Comparison of ENCODE assay signal across 32 cellular contexts in the genomic region with DNA sequence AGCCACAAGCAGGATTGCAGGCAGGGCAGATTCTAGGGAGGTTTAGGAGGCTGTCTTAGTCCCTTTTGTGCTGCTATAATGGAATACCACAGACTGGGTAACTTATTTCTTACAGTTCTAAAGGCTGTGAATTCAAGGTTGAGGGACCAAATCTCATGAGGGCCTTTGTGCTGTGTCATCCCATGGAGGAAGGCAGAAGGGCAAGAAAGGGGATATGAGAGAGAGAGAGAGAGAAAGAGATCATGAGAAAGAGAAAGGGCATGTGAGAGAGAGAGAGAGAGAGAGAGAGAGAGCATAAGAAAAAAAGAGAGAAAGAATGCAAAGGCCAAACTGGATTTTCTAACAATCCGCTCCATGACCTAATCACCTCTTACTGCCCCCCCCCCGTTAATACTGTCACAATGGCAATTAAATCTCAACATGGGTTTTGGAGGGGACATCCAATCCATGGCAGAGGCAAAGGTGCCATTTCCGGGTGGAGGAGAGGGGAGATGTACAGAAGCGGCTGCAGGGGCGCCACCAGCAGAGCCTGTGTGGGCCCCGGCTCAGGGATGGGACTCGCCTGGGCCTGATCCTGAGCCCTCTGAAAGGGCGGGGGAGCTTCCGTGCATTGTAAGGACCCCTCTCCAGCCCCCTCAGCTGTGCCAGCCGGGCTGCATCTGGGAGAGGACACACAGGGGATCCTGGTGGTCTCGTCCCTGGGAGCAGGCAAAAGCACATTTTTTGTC. TPM values are rescaled to one million over a fixed set of nuclear protein-coding genes. Genes with fewer than 3 reads are reported as not detected.
DNase-seq lines count a peak whose midpoint lies in the region; ATAC-seq, FAIRE-seq and TF ChIP-seq lines count a peak whose summit lies in the region.
"Had no signal": no experiment of that assay in that cellular context is flagged by ENCODE, and none has a peak within 500 bp of the region (broad histone marks: within the 10 kb centered on the region; RNA-seq: fewer than 3 reads in every experiment).

No MANE protein-coding gene starts in this region.

- no peak for TF ChIP-seq EP300 in K562 (IDR thresholded peaks at IDR 0.05; ENCODE audit: low read length)

- no peak for TF ChIP-seq POLR2A in K562 (conservative IDR thresholded peaks at IDR 0.05)
- no peak for TF ChIP-seq POLR2A in body of pancreas (IDR thresholded peaks at IDR 0.05)

- H3K9me3 ChIP-seq in K562 (replicated peaks; ENCODE audit: control insufficient read depth, insufficient read depth, low read depth, low read length) (no peaks in the 10 kb centered on the region), body of pancreas (no peaks in the 10 kb centered on the region)
- H3K9me3 ChIP-seq: BLaER1, breast epithelium, heart right ventricle, thoracic aorta, uterus had no signal

- no peak for TF ChIP-seq RAD21 in K562 (CRISPR knock-in tag; conservative IDR thresholded peaks at IDR 0.05 in 1 of 2, IDR thresholded peaks at IDR 0.05 in 1 of 2)

- POLR2A ChIA-PET in K562 (lab: Yijun Ruan, JAX) = no interaction called here

- H3K4me3 Mint-ChIP-seq in HFFc6 = no peak overlapping the region
- H3K4me3 Mint-ChIP-seq: activated CD8-positive, alpha-beta T cell treated with anti-CD3 and anti-CD28 coated beads, Interleukin-2, amount 10 ng/mL, durations not matched to agents 7 days and 5 days; activated naive CD4-positive, alpha-beta T cell treated with anti-CD3 and anti-CD28 coated beads, Interleukin-2, amount 10 ng/mL, durations not matched to agents 7 days and 5 days; naive thymus-derived CD8-positive, alpha-beta T cell; stimulated activated naive CD8-positive, alpha-beta T cell treated with anti-CD3 and anti-CD28 coated beads, Interleukin-15, amount 100 ng/mL, for 72 hours; T-helper 17 cell had no signal

- no peak overlapping the region for H3K4me2 ChIP-seq in K562 (ENCODE audit: insufficient read depth, low read length)
- H3K4me2 ChIP-seq: BLaER1 had no signal

- H3K27ac ChIP-seq in K562 (ENCODE audit: extremely low read depth, low read depth, low read length) (no peak overlapping the region), body of pancreas (no peak overlapping the region)
- H3K27ac ChIP-seq: BLaER1, breast epithelium, heart right ventricle, thoracic aorta, uterus had no signal

- peaks cover 0 to 10% of the 10 kb centered on the region in 2 experiments; a peak in 1 of 5 replicates for H3K4me1 ChIP-seq in K562 (replicated peaks in 1 of 2; ENCODE audit: control insufficient read depth in 2 of 2, insufficient read depth in 2 of 2, low read length in 2 of 2)
- H3K4me1 ChIP-seq in body of pancreas = no peaks in the 10 kb centered on the region
- H3K4me1 ChIP-seq: breast epithelium, uterus had no signal

- intact Hi-C loops in K562 (cut with micrococcal nuclease) (no loop called here), body of pancreas (cut with DNase I) (no loop called here)

- H4K20me1 ChIP-seq in K562 (replicated peaks; ENCODE audit: control insufficient read depth, insufficient read depth, low read length) = no peaks in the 10 kb centered on the region; the same call in 1 of the 2 replicates
- H4K20me1 ChIP-seq: BLaER1 had no signal

- H2AFZ ChIP-seq in K562 (ENCODE audit: low read depth, low read length) = no peak overlapping the region

- peak; percentile 31 for DNase-seq in EH (ENCODE audit: low read depth)
- no peak for DNase-seq in HFFc6
- DNase-seq in K562 (ENCODE audit: extremely low read depth in 1 of 4, low spot score in 3 of 4) = no peak
- DNase-seq in retina = peak; percentile 11
- no peak for DNase-seq in DMS79 (lab: John Stamatoyannopoulos, UW)
- no peak for DNase-seq in body of pancreas
- DNase-seq: activated CD4-positive, alpha-beta T cell treated with anti-CD3 and anti-CD28 coated beads for 1 hour; activated CD8-positive, alpha-beta T cell treated with anti-CD3 and anti-CD28 coated beads, Interleukin-2, amount 10 ng/mL, durations not matched to agents 7 days and 5 days; activated naive CD4-positive, alpha-beta T cell treated with anti-CD3 and anti-CD28 coated beads, Interleukin-2, amount 10 ng/mL, durations not matched to agents 7 days and 5 days; amniotic stem cell; COR-L47; DMS53; heart right ventricle; midbrain; naive thymus-derived CD8-positive, alpha-beta T cell; NCI-H2029; NCI-H524 treated with DMSO at 0.1 percent for 48 hours; NK-92 treated with Interleukin-12 subunit alpha and Interleukin-12 subunit beta, amount 100 ng/mL, for 24 hours; occipital lobe; Right ventricle myocardium superior; stimulated activated CD4-positive, alpha-beta T cell treated with anti-CD3 and anti-CD28 coated beads, Interleukin-15, amount 100 ng/mL, for 24 hours; stimulated activated naive CD8-positive, alpha-beta T cell treated with anti-CD3 and anti-CD28 coated beads, Interleukin-15, amount 100 ng/mL, for 72 hours; T-helper 17 cell; uterus had no signal

- no TSS peak for BruUV-seq in K562 (replicated peaks; lab: Mats Ljungman, UMichigan)

- in situ Hi-C loops in K562 (cut with MboI) = no loop called here

- TF ChIP-seq CTCF in HFFc6 (IDR thresholded peaks at IDR 0.05) = no peak
- no peak for TF ChIP-seq CTCF in K562 (IDR thresholded peaks at IDR 0.05 in 2 of 3, conservative IDR thresholded peaks at IDR 0.05 in 1 of 3; ENCODE audit: insufficient read depth in 2 of 3, low read depth in 1 of 3, low read length in 3 of 3)
- TF ChIP-seq CTCF in body of pancreas (IDR thresholded peaks at IDR 0.05) = no peak

- no peaks in the 10 kb centered on the region for H3K36me3 Mint-ChIP-seq in HFFc6 (ENCODE audit: low read depth)
- H3K36me3 Mint-ChIP-seq: activated naive CD4-positive, alpha-beta T cell treated with anti-CD3 and anti-CD28 coated beads, Interleukin-2, amount 10 ng/mL, durations not matched to agents 7 days and 5 days had no signal

- H3K9me3 Mint-ChIP-seq in HFFc6 = no peaks in the 10 kb centered on the region
- H3K9me3 Mint-ChIP-seq: activated naive CD4-positive, alpha-beta T cell treated with anti-CD3 and anti-CD28 coated beads, Interleukin-2, amount 10 ng/mL, durations not matched to agents 7 days and 5 days; naive thymus-derived CD8-positive, alpha-beta T cell; stimulated activated naive CD8-positive, alpha-beta T cell treated with anti-CD3 and anti-CD28 coated beads, Interleukin-15, amount 100 ng/mL, for 72 hours had no signal

- no peaks in the 10 kb centered on the region for H3K36me3 ChIP-seq in K562 (ENCODE audit: control insufficient read depth, insufficient read depth, low read length)
- no peaks in the 10 kb centered on the region for H3K36me3 ChIP-seq in body of pancreas (replicated peaks in 1 of 2; ENCODE audit: insufficient read depth in 1 of 2, low read depth in 2 of 2)
- H3K36me3 ChIP-seq: BLaER1, breast epithelium, thoracic aorta, uterus had no signal

- 51% methylated on average over 9 of the region's 11 CpGs for WGBS in K562 (ENCODE audit: insufficient coverage, low coverage, missing lambda C conversion rate)
- 67 to 72% methylated on average over 11 of the region's 11 CpGs for WGBS in body of pancreas, 2 donors

- no peaks in the 10 kb centered on the region for H3K9me1 ChIP-seq in K562 (ENCODE audit: control insufficient read depth, insufficient read depth, low read length)

- H3K27me3 Mint-ChIP-seq in HFFc6 (ENCODE audit: insufficient read depth) = no peaks in the 10 kb centered on the region
- H3K27me3 Mint-ChIP-seq: activated naive CD4-positive, alpha-beta T cell treated with anti-CD3 and anti-CD28 coated beads, Interleukin-2, amount 10 ng/mL, durations not matched to agents 7 days and 5 days; naive thymus-derived CD8-positive, alpha-beta T cell; stimulated activated naive CD8-positive, alpha-beta T cell treated with anti-CD3 and anti-CD28 coated beads, Interleukin-15, amount 100 ng/mL, for 72 hours; T-helper 17 cell had no signal

- H3K27me3 ChIP-seq in K562 (ENCODE audit: control insufficient read depth in 2 of 2, insufficient read depth in 2 of 2, low read length in 2 of 2) (no peaks in the 10 kb centered on the region), body of pancreas (no peaks in the 10 kb centered on the region)
- H3K27me3 ChIP-seq: BLaER1, breast epithelium, heart right ventricle, uterus had no signal

- H3K4me1 Mint-ChIP-seq in HFFc6 (ENCODE audit: low read depth) = peaks cover 44% of the 10 kb centered on the region
- H3K4me1 Mint-ChIP-seq: activated naive CD4-positive, alpha-beta T cell treated with anti-CD3 and anti-CD28 coated beads, Interleukin-2, amount 10 ng/mL, durations not matched to agents 7 days and 5 days; stimulated activated naive CD8-positive, alpha-beta T cell treated with anti-CD3 and anti-CD28 coated beads, Interleukin-15, amount 100 ng/mL, for 72 hours had no signal

- CTCF ChIA-PET in K562 (lab: Yijun Ruan, JAX; ENCODE audit: low intra/inter-chr PET ratio) = no interaction called here

- no peak overlapping the region for H3K4me3 ChIP-seq in K562
- no peak overlapping the region for H3K4me3 ChIP-seq in body of pancreas
- H3K4me3 ChIP-seq: BLaER1, breast epithelium, heart right ventricle, thoracic aorta, uterus had no signal

- peak overlapping the region; percentile 54 for H3K27ac Mint-ChIP-seq in HFFc6
- H3K27ac Mint-ChIP-seq: activated CD8-positive, alpha-beta T cell treated with anti-CD3 and anti-CD28 coated beads, Interleukin-2, amount 10 ng/mL, durations not matched to agents 7 days and 5 days; activated naive CD4-positive, alpha-beta T cell treated with anti-CD3 and anti-CD28 coated beads, Interleukin-2, amount 10 ng/mL, durations not matched to agents 7 days and 5 days; naive thymus-derived CD8-positive, alpha-beta T cell; T-helper 17 cell had no signal

- H3K79me2 ChIP-seq in K562 (ENCODE audit: control insufficient read depth, insufficient read depth, low read length) = no peaks in the 10 kb centered on the region

- FAIRE-seq in K562 (lab: Jason Lieb, UNC) = no peak
- FAIRE-seq: endothelial cell of umbilical vein, frontal cortex, G401.6 had no signal

- peak overlapping the region in 1 of 2 experiments; percentile 49; a peak in 1 of 4 replicates for H3K9ac ChIP-seq in K562 (ENCODE audit: insufficient read depth in 1 of 2, low read depth in 2 of 2, low read length in 2 of 2)
- H3K9ac ChIP-seq: BLaER1 had no signal

- ATAC-seq in K562 = no peak
- ATAC-seq in HG02938 (IDR thresholded peaks at IDR 0.05; ENCODE audit: unreplicated experiment) = no peak
- ATAC-seq in body of pancreas = no peak
- ATAC-seq: activated CD8-positive, alpha-beta T cell treated with anti-CD3 and anti-CD28 coated beads, Interleukin-2, amount 10 ng/mL, durations not matched to agents 7 days and 5 days; heart right ventricle; naive thymus-derived CD8-positive, alpha-beta T cell; Panc1; stimulated activated naive CD8-positive, alpha-beta T cell treated with anti-CD3 and anti-CD28 coated beads, Interleukin-15, amount 100 ng/mL, for 72 hours; T-helper 17 cell had no signal

RNA-seq across cellular contexts. Expression of a gene that starts 20.5 kb away (rescaled TPM):
- 10 to 100 TPM; 63.4 to 75.9 (median 69.4) TPM for total RNA-seq in HFFc6 (2021; fragmentation: NEBNext Ultra II Directional; extraction: Animal tissue kit (Norgen Biotek cat#: 25700))
- 31.8 and 43.4 TPM in 2 replicates for total RNA-seq in K562 (2011; cell fraction: chromatin; rRNA removed; ENCODE audit: low replicate concordance)
- total RNA-seq in K562 (2011; cell fraction: nucleolus; rRNA removed) = 23.3 and 25.0 TPM in 2 replicates
- total RNA-seq in K562 (2011; cell fraction: nucleoplasm; rRNA removed) = 25.3 and 42.7 TPM in 2 replicates
- total RNA-seq in K562 (2014; rRNA removed) (54.9 and 75.7 TPM in 2 replicates), K562 (2014; rRNA removed; fragmentation: Illumina TruSeq; extraction: Trizol) (40.4 and 44.8 TPM in 2 replicates), K562 (2015; rRNA removed; fragmentation: Illumina TruSeq; extraction: Trizol) (51.3 and 52.9 TPM in 2 replicates), K562 (2021) (61.1 and 72.9 TPM in 2 replicates), body of pancreas (10 to 100 TPM; 16.2 to 35.5 TPM)
- polyA plus RNA-seq in K562 (2011; rRNA removed) (57.3 and 67.3 TPM in 2 replicates), K562 (2014; fragmentation: Illumina TruSeq; extraction: Trizol) (53.1 and 54.1 TPM in 2 replicates), K562 (2014; fragmentation: Nextera tagmentation; extraction: Ambion mirVana) (10 to 100 TPM; 28.3 to 39.4 TPM), K562 (2014; rRNA removed) (83.2 and 90.3 TPM in 2 replicates)
- polyA plus RNA-seq in K562 (2011; cell fraction: cytosol; rRNA removed) = 54.0 and 96.1 TPM in 2 replicates
- polyA plus RNA-seq in K562 (2011; cell fraction: nucleus; rRNA removed) = 30.1 and 33.7 TPM in 2 replicates
- 39.9 and 51.0 TPM in 2 replicates for polyA plus RNA-seq in K562 (2012)
- 20.8 and 28.3 TPM in 2 replicates for polyA minus RNA-seq in K562 (2011; rRNA and poly(A)+ RNA removed)
- polyA minus RNA-seq in K562 (2011; cell fraction: cytosol; rRNA and poly(A)+ RNA removed) = 21.4 and 27.4 TPM in 2 replicates
- polyA minus RNA-seq in K562 (2011; cell fraction: nucleus; rRNA and poly(A)+ RNA removed) = 13.7 and 19.4 TPM in 2 replicates

RNA-seq across cellular contexts. Expression of a gene that starts 20.8 kb away (rescaled TPM):
- total RNA-seq in HFFc6 (2021; fragmentation: NEBNext Ultra II Directional; extraction: Animal tissue kit (Norgen Biotek cat#: 25700)) = 10 to 100 TPM; 27.3 to 31.3 (median 29.0) TPM
- 21.6 and 31.4 TPM in 2 replicates for total RNA-seq in K562 (2011; cell fraction: chromatin; rRNA removed; ENCODE audit: low replicate concordance)
- 20.0 and 23.3 TPM in 2 replicates for total RNA-seq in K562 (2011; cell fraction: nucleolus; rRNA removed)
- total RNA-seq in K562 (2011; cell fraction: nucleoplasm; rRNA removed) = 28.5 and 34.7 TPM in 2 replicates
- total RNA-seq in K562 (2014; rRNA removed) (43.0 and 44.7 TPM in 2 replicates), K562 (2014; rRNA removed; fragmentation: Illumina TruSeq; extraction: Trizol) (49.2 and 55.0 TPM in 2 replicates), K562 (2015; rRNA removed; fragmentation: Illumina TruSeq; extraction: Trizol) (48.4 and 50.0 TPM in 2 replicates), K562 (2021) (41.2 and 41.9 TPM in 2 replicates), body of pancreas (10 to 100 TPM in 1 of 2 donors, 1 to 10 TPM in 1; 9.6 to 16.2 TPM)
- polyA plus RNA-seq in K562 (2011; rRNA removed) (41.3 and 49.8 TPM in 2 replicates), K562 (2014; fragmentation: Illumina TruSeq; extraction: Trizol) (46.5 and 50.8 TPM in 2 replicates), K562 (2014; fragmentation: Nextera tagmentation; extraction: Ambion mirVana) (10 to 100 TPM; 66.9 to 71.2 TPM), K562 (2014; rRNA removed) (72.2 and 74.6 TPM in 2 replicates)
- polyA plus RNA-seq in K562 (2011; cell fraction: cytosol; rRNA removed) = 28.2 and 33.0 TPM in 2 replicates
- polyA plus RNA-seq in K562 (2011; cell fraction: nucleus; rRNA removed) = 30.7 and 36.3 TPM in 2 replicates
- 24.9 and 32.7 TPM in 2 replicates for polyA plus RNA-seq in K562 (2012)
- polyA minus RNA-seq in K562 (2011; rRNA and poly(A)+ RNA removed) = 15.8 and 19.1 TPM in 2 replicates
- polyA minus RNA-seq in K562 (2011; cell fraction: cytosol; rRNA and poly(A)+ RNA removed) = 5.6 and 7.3 TPM in 2 replicates
- polyA minus RNA-seq in K562 (2011; cell fraction: nucleus; rRNA and poly(A)+ RNA removed) = 34.6 and 48.7 TPM in 2 replicates

RNA-seq across cellular contexts. Expression of a gene that starts 58.5 kb away (rescaled TPM):
- 1 to 10 TPM; 4.9 to 7.1 (median 6.2) TPM for total RNA-seq in HFFc6 (2021; fragmentation: NEBNext Ultra II Directional; extraction: Animal tissue kit (Norgen Biotek cat#: 25700))
- 17.4 and 23.9 TPM in 2 replicates for total RNA-seq in K562 (2011; cell fraction: chromatin; rRNA removed; ENCODE audit: low replicate concordance)
- total RNA-seq in K562 (2011; cell fraction: nucleolus; rRNA removed) = 10.8 and 11.7 TPM in 2 replicates
- total RNA-seq in K562 (2011; cell fraction: nucleoplasm; rRNA removed) = 20.8 and 25.6 TPM in 2 replicates
- total RNA-seq in K562 (2014; rRNA removed) (4.9 and 5.3 TPM in 2 replicates), K562 (2014; rRNA removed; fragmentation: Illumina TruSeq; extraction: Trizol) (5.8 and 5.9 TPM in 2 replicates), K562 (2015; rRNA removed; fragmentation: Illumina TruSeq; extraction: Trizol) (3.7 and 5.0 TPM in 2 replicates), K562 (2021) (5.6 and 6.0 TPM in 2 replicates), body of pancreas (1 to 10 TPM; 8.2 to 8.3 TPM)
- polyA plus RNA-seq in K562 (2011; rRNA removed) (8.1 and 9.6 TPM in 2 replicates), K562 (2014; fragmentation: Illumina TruSeq; extraction: Trizol) (7.0 and 7.3 TPM in 2 replicates), K562 (2014; fragmentation: Nextera tagmentation; extraction: Ambion mirVana) (1 to 10 TPM; 4.2 to 6.1 TPM), K562 (2014; rRNA removed) (6.9 and 7.3 TPM in 2 replicates)
- 7.7 and 9.3 TPM in 2 replicates for polyA plus RNA-seq in K562 (2011; cell fraction: cytosol; rRNA removed)
- polyA plus RNA-seq in K562 (2011; cell fraction: nucleus; rRNA removed) = 17.0 and 18.9 TPM in 2 replicates
- polyA plus RNA-seq in K562 (2012) = 5.8 and 9.3 TPM in 2 replicates
- 9.2 and 12.9 TPM in 2 replicates for polyA minus RNA-seq in K562 (2011; rRNA and poly(A)+ RNA removed)
- polyA minus RNA-seq in K562 (2011; cell fraction: cytosol; rRNA and poly(A)+ RNA removed) = 2.0 and 3.0 TPM in 2 replicates
- polyA minus RNA-seq in K562 (2011; cell fraction: nucleus; rRNA and poly(A)+ RNA removed) = 12.3 and 19.1 TPM in 2 replicates

Comparison
In these comparisons a context has a peak if more than half of its experiments do, and no peak if none do; other contexts are left out.
1. DNase-seq: peak in EH (single experiment) and retina (single experiment); none in HFFc6 (single experiment), K562 (0 of 4), DMS79 (single experiment) and body of pancreas (0 of 4).